Comparison of ENCODE assay signal across 1 cellular context in the genomic region with DNA sequence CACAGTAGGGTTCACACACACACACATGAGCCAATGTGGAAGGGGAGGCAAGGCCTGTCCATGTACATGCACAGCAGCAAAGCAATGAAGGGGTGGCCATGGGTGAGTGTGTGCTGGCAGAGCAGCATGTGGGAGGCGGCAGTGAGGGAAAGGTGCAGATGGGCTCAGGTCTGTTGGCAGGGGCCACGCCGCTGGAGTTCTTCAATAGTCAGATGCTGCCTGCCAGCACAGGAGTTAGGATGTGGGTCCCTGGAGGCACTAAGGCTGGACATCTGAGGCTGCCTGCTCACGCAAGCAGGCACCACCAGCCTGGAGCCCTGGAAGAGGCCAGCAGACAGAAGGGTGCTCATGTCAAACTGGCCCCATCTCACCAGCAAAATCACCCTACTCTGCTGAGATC.
TF ChIP-seq lines count a peak whose summit lies in the region.

No MANE protein-coding gene starts in this region.

TF ChIP-seq in GM23338, 12 proteins besides CTCF, POLR2A, EP300 and RAD21 (continued from another document):
- TF ChIP-seq, protein P1, sequence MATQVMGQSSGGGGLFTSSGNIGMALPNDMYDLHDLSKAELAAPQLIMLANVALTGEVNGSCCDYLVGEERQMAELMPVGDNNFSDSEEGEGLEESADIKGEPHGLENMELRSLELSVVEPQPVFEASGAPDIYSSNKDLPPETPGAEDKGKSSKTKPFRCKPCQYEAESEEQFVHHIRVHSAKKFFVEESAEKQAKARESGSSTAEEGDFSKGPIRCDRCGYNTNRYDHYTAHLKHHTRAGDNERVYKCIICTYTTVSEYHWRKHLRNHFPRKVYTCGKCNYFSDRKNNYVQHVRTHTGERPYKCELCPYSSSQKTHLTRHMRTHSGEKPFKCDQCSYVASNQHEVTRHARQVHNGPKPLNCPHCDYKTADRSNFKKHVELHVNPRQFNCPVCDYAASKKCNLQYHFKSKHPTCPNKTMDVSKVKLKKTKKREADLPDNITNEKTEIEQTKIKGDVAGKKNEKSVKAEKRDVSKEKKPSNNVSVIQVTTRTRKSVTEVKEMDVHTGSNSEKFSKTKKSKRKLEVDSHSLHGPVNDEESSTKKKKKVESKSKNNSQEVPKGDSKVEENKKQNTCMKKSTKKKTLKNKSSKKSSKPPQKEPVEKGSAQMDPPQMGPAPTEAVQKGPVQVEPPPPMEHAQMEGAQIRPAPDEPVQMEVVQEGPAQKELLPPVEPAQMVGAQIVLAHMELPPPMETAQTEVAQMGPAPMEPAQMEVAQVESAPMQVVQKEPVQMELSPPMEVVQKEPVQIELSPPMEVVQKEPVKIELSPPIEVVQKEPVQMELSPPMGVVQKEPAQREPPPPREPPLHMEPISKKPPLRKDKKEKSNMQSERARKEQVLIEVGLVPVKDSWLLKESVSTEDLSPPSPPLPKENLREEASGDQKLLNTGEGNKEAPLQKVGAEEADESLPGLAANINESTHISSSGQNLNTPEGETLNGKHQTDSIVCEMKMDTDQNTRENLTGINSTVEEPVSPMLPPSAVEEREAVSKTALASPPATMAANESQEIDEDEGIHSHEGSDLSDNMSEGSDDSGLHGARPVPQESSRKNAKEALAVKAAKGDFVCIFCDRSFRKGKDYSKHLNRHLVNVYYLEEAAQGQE (IDR thresholded peaks at IDR 0.05; ENCODE audit: unreplicated experiment), result no peak
TF ChIP-seq in GM23338: peak in this region for 0.
